Comparison of ENCODE assay signal across 16 cellular contexts in the genomic region with DNA sequence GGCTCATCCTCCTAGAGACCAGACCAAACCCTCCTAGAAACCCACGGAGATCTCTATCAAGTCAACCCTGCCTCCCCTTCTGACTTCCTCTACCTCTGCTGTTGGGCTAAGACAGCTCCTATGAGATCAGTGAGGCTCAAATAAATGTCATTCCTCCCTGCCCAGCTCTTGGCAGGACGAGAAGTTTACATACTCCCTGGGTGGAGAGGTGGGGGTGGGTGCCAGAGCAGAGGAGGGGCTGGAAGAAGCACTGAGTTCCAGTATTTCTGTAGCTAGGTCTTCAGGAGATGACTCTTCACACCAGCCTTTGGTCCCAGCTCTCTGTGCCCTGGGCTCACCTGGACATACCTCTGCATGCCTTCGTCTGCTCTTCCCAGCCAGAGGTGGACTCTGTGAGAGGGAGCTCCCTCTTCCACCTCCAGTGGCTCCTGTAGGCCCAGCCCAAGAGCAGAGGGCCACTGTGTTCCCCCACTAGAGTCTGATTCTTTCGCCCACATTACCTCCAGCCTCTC. TPM values are rescaled to one million over a fixed set of nuclear protein-coding genes. Genes with fewer than 3 reads are reported as not detected.
DNase-seq lines count a peak whose midpoint lies in the region; ATAC-seq, FAIRE-seq and TF ChIP-seq lines count a peak whose summit lies in the region.
"Had no signal": no experiment of that assay in that cellular context is flagged by ENCODE, and none has a peak within 500 bp of the region (broad histone marks: within the 10 kb centered on the region; RNA-seq: fewer than 3 reads in every experiment).

No MANE protein-coding gene starts in this region.

- FAIRE-seq in A549 (lab: Jason Lieb, UNC) (no peak), GM12878 (lab: Jason Lieb, UNC) (no peak)

- TF ChIP-seq RAD21 in A549 (conservative IDR thresholded peaks at IDR 0.05 in 1 of 2, IDR thresholded peaks at IDR 0.05 in 1 of 2) = no peak
- no peak for TF ChIP-seq RAD21 in GM12878 (IDR thresholded peaks at IDR 0.05; ENCODE audit: insufficient read depth, low read depth, low read length)

- no peaks in the 10 kb centered on the region for H3K36me3 ChIP-seq in HUES48 (ENCODE audit: control insufficient read depth, insufficient read depth, low read length)
- no peaks in the 10 kb centered on the region for H3K36me3 ChIP-seq in GM12878 (ENCODE audit: control insufficient read depth in 2 of 2, insufficient read depth in 2 of 2, low read length in 1 of 2)
- H3K36me3 ChIP-seq: adrenal gland, breast epithelium, right atrium auricular region had no signal

- TF ChIP-seq EP300 in A549 (IDR thresholded peaks at IDR 0.05) (no peak), GM12878 (IDR thresholded peaks at IDR 0.05; ENCODE audit: borderline replicate concordance in 1 of 2, control insufficient read depth in 1 of 2, low read depth in 2 of 2, low read length in 2 of 2) (no peak)

- H3K27me3 Mint-ChIP-seq in mesothelial cell of epicardium (ENCODE audit: low read depth) = no peaks in the 10 kb centered on the region
- H3K27me3 Mint-ChIP-seq in T-helper 2 cell treated with Interferon-gamma antibody and Interleukin-4, amounts not matched to agents 5 μg/mL and 100 μg/mL, for 36 hours (ENCODE audit: low read depth) = peaks cover 58% of the 10 kb centered on the region

- ATAC-seq in A549 = peak in 1 of 2 experiments; percentile 9; a peak in 1 of 6 replicates
- peak; percentile 9; the same call in 1 of the 3 replicates for ATAC-seq in GM12878
- ATAC-seq in foreskin keratinocyte = no peak
- no peak for ATAC-seq in HG02588 (IDR thresholded peaks at IDR 0.05; ENCODE audit: unreplicated experiment)

- H3K4me2 ChIP-seq in A549 = peak overlapping the region; percentile 50
- peak overlapping the region; percentile 88 for H3K4me2 ChIP-seq in GM12878 (ENCODE audit: control insufficient read depth, insufficient read depth)

- H3K4me1 ChIP-seq in A549 = peaks cover 30% of the 10 kb centered on the region
- H3K4me1 ChIP-seq in HUES48 (ENCODE audit: control insufficient read depth, insufficient read depth, low read length) = peaks cover 31% of the 10 kb centered on the region
- peaks cover 28% of the 10 kb centered on the region for H3K4me1 ChIP-seq in GM12878 (ENCODE audit: control insufficient read depth, insufficient read depth, low read length)
- H3K4me1 ChIP-seq in foreskin keratinocyte = no peaks in the 10 kb centered on the region
- H3K4me1 ChIP-seq: breast epithelium had no signal

- no peaks in the 10 kb centered on the region for H4K20me1 ChIP-seq in GM12878 (ENCODE audit: control insufficient read depth, insufficient read depth)

- CTCF ChIA-PET in A549 (lab: Yijun Ruan, JAX) (interaction anchor here (0.6 to 2.6 kb wide), 8 partner anchors 9 to 664 kb away, joined by 3 to 7 read pairs (median 3); no protein-coding TSS in a partner anchor), GM12878 (lab: Yijun Ruan, JAX) (interaction anchor here (1.2 to 3.5 kb wide), 8 partner anchors 8 to 348 kb away, joined by 3 to 10 read pairs (median 4); no protein-coding TSS in a partner anchor)

- no peaks in the 10 kb centered on the region for H3K9me3 ChIP-seq in A549
- H3K9me3 ChIP-seq in HUES48 (ENCODE audit: control insufficient read depth, insufficient read depth, low read length) = no peaks in the 10 kb centered on the region
- H3K9me3 ChIP-seq in GM12878 (replicated peaks; ENCODE audit: control insufficient read depth, insufficient read depth, low read length) = no peaks in the 10 kb centered on the region
- H3K9me3 ChIP-seq: adrenal gland, breast epithelium, right atrium auricular region had no signal

- H3K4me3 ChIP-seq in A549 = no peak overlapping the region
- H3K4me3 ChIP-seq in HUES48 (ENCODE audit: low read depth, low read length) = no peak overlapping the region
- H3K4me3 ChIP-seq in GM12878 = no peak overlapping the region
- H3K4me3 ChIP-seq: adrenal gland, right atrium auricular region had no signal

- H3K9ac ChIP-seq in HUES48 (ENCODE audit: low read depth, low read length) (no peak overlapping the region), GM12878 (ENCODE audit: control insufficient read depth, insufficient read depth, low read length) (no peak overlapping the region)

- no peak overlapping the region for H3K4me3 Mint-ChIP-seq in mesothelial cell of epicardium
- H3K4me3 Mint-ChIP-seq in T-helper 2 cell treated with Interferon-gamma antibody and Interleukin-4, amounts not matched to agents 5 μg/mL and 100 μg/mL, for 36 hours = no peak overlapping the region
- H3K4me3 Mint-ChIP-seq: activated CD4-positive, alpha-beta T cell treated with anti-CD3 and anti-CD28 coated beads, Interleukin-2, amount 10 ng/mL, durations not matched to agents 7 days and 5 days had no signal

- H3K27me3 ChIP-seq in HUES48 (ENCODE audit: control insufficient read depth, insufficient read depth, low read length) = no peaks in the 10 kb centered on the region
- no peaks in the 10 kb centered on the region for H3K27me3 ChIP-seq in GM12878 (replicated peaks in 1 of 2; ENCODE audit: control insufficient read depth in 2 of 2, insufficient read depth in 2 of 2, low read length in 1 of 2)
- H3K27me3 ChIP-seq in foreskin keratinocyte = peaks cover 54% of the 10 kb centered on the region
- H3K27me3 ChIP-seq: adrenal gland, breast epithelium, right atrium auricular region had no signal

- H3K27ac ChIP-seq in A549 (peak overlapping the region in 1 of 2 experiments; percentile 63; a peak in 1 of 6 replicates), HUES48 (ENCODE audit: low read depth, low read length) (peak overlapping the region; percentile 91), GM12878 (ENCODE audit: control insufficient read depth, insufficient read depth) (peak overlapping the region; percentile 18; the same call in 1 of the 2 replicates), foreskin keratinocyte (no peak overlapping the region)
- H3K27ac ChIP-seq: breast epithelium had no signal

- SMC1A ChIA-PET in GM12878 (lab: Charles Lee; ENCODE audit: uncharacterized antibody, unreplicated experiment) = interaction anchor here (0.7 to 3.0 kb wide), 16 partner anchors 8 to 198 kb away, joined by 3 to 30 read pairs (median 4); partner anchors contain the start of gene TLE3

- H3K36me3 Mint-ChIP-seq in mesothelial cell of epicardium = no peaks in the 10 kb centered on the region
- H3K36me3 Mint-ChIP-seq in T-helper 2 cell treated with Interferon-gamma antibody and Interleukin-4, amounts not matched to agents 5 μg/mL and 100 μg/mL, for 36 hours (ENCODE audit: low read depth) = no peaks in the 10 kb centered on the region

- 73% methylated on average over 4 of the region's 4 CpGs for WGBS in A549 (ENCODE audit: missing lambda C conversion rate)
- WGBS in GM12878 (ENCODE audit: insufficient coverage, insufficient replicate concordance, low lambda C conversion rate, missing lambda C conversion rate) = 90% methylated on average over 4 of the region's 4 CpGs

- in situ Hi-C loops in GM12878 (cut with MboI) = no loop called here

- intact Hi-C loops in GM12878 (cut with micrococcal nuclease; ENCODE audit: unreplicated experiment) = loop anchor here (5.0 kb wide), 1 partner anchor 43 kb away; the partner anchor contains the start of gene TLE3

- no peak for TF ChIP-seq POLR2A in A549 (IDR thresholded peaks at IDR 0.05; ENCODE audit: low read length)
- no peak for TF ChIP-seq POLR2A in GM12878 (IDR thresholded peaks at IDR 0.05; ENCODE audit: low read depth, low read length)

- TF ChIP-seq CTCF in A549 (IDR thresholded peaks at IDR 0.05) = no peak
- no peak for TF ChIP-seq CTCF in GM12878 (IDR thresholded peaks at IDR 0.05 in 2 of 3, conservative IDR thresholded peaks at IDR 0.05 in 1 of 3; ENCODE audit: control insufficient read depth in 2 of 3, extremely low read depth in 1 of 3, insufficient read depth in 1 of 3, low read depth in 3 of 3, low read length in 3 of 3)
- TF ChIP-seq CTCF in mesothelial cell of epicardium (IDR thresholded peaks at IDR 0.05; ENCODE audit: unreplicated experiment) = no peak
- no peak for TF ChIP-seq CTCF in foreskin keratinocyte (conservative IDR thresholded peaks at IDR 0.05)

- DNase-seq in A549 (ENCODE audit: low read depth in 1 of 2, low spot score in 1 of 2) = no peak
- no peak for DNase-seq in GM12878 (ENCODE audit: low read depth, low spot score)
- DNase-seq in mesothelial cell of epicardium (ENCODE audit: low spot score in 2 of 2, unreplicated experiment in 2 of 2) = no peak
- DNase-seq in T-helper 2 cell treated with Interferon-gamma antibody and Interleukin-4, amounts not matched to agents 5 μg/mL and 100 μg/mL, for 36 hours (ENCODE audit: low spot score) = no peak
- DNase-seq in foreskin keratinocyte = no peak
- DNase-seq in NCI-H1105 (lab: John Stamatoyannopoulos, UW) = no peak
- DNase-seq: activated CD4-positive, alpha-beta T cell treated with anti-CD3 and anti-CD28 coated beads, Interleukin-2, amount 10 ng/mL, durations not matched to agents 7 days and 5 days; adrenal gland; cortex of kidney; NCI-H1436; NCI-H2171; OCI-M1 had no signal

- no peaks in the 10 kb centered on the region for H3K79me2 ChIP-seq in GM12878 (ENCODE audit: control insufficient read depth, insufficient read depth, low read length)

- H2AFZ ChIP-seq in GM12878 (ENCODE audit: control insufficient read depth, low read depth, low read length) = peak overlapping the region; percentile 62

- peak overlapping the region; percentile 75 for H3K27ac Mint-ChIP-seq in mesothelial cell of epicardium
- no peak overlapping the region for H3K27ac Mint-ChIP-seq in T-helper 2 cell treated with Interferon-gamma antibody and Interleukin-4, amounts not matched to agents 5 μg/mL and 100 μg/mL, for 36 hours

- RAD21 ChIA-PET in GM12878 (lab: Charles Lee; ENCODE audit: unreplicated experiment) = interaction anchor here (0.7 to 4.1 kb wide), 17 partner anchors 8 to 473 kb away, joined by 3 to 51 read pairs (median 5); partner anchors contain the start of gene TLE3

- H3K4me1 Mint-ChIP-seq in mesothelial cell of epicardium = peaks cover 57% of the 10 kb centered on the region
- H3K4me1 Mint-ChIP-seq in T-helper 2 cell treated with Interferon-gamma antibody and Interleukin-4, amounts not matched to agents 5 μg/mL and 100 μg/mL, for 36 hours (ENCODE audit: low read depth) = peaks cover 30% of the 10 kb centered on the region

- BruUV-seq in GM12878 (replicated peaks; lab: Mats Ljungman, UMichigan) = no TSS peak

- POLR2A ChIA-PET in A549 (lab: Yijun Ruan, JAX) (interaction anchor here (0.8 to 1.3 kb wide), 3 partner anchors 40 to 548 kb away, joined by 3 read pairs; partner anchors contain the start of gene TLE3), GM12878 (lab: Charles Lee) (interaction anchor here (0.7 to 3.3 kb wide), 10 partner anchors 9 to 104 kb away, joined by 3 to 14 read pairs (median 6); partner anchors contain the start of gene TLE3)

- H3K9me3 Mint-ChIP-seq in mesothelial cell of epicardium = no peaks in the 10 kb centered on the region
- H3K9me3 Mint-ChIP-seq in T-helper 2 cell treated with Interferon-gamma antibody and Interleukin-4, amounts not matched to agents 5 μg/mL and 100 μg/mL, for 36 hours = no peaks in the 10 kb centered on the region
- H3K9me3 Mint-ChIP-seq: activated CD4-positive, alpha-beta T cell treated with anti-CD3 and anti-CD28 coated beads, Interleukin-2, amount 10 ng/mL, durations not matched to agents 7 days and 5 days had no signal

RNA-seq across cellular contexts. Expression of gene TLE3, which starts 42.4 kb away (rescaled TPM):
- polyA plus RNA-seq in A549 (2011; rRNA removed) (4.6 and 6.6 TPM in 2 replicates), A549 (2017; fragmentation: RNase III; extraction: RNeasy Plus Mini Kit Qiagen cat#74134 plus additional on column Dnase treatment) (5.3 to 5.7 TPM (median 5.5 TPM) in 3 replicates), GM12878 (2011; rRNA removed) (5.3 and 8.7 TPM in 2 replicates), GM12878 (2014; fragmentation: Illumina TruSeq; extraction: Trizol) (4.6 and 9.7 TPM in 2 replicates), GM12878 (2014; fragmentation: Nextera tagmentation; extraction: Ambion mirVana) (1 to 10 TPM; 1.2 to 2.2 TPM), GM12878 (2014; rRNA removed) (23.6 and 28.3 TPM in 2 replicates), GM12878 (2016; fragmentation: Nextera tagmentation; extraction: Ambion mirVana) (10 to 100 TPM in 1 of 2 experiments, 1 to 10 TPM in 1; 9.6 to 10.0 TPM), foreskin keratinocyte (11.3 and 14.0 TPM in 2 replicates)
- 6.7 and 9.5 TPM in 2 replicates for polyA plus RNA-seq in A549 (2012; cell fraction: cytosol; rRNA removed)
- polyA plus RNA-seq in A549 (2012; cell fraction: nucleus; rRNA removed) = 17.4 and 28.4 TPM in 2 replicates
- polyA minus RNA-seq in A549 (2011; rRNA and poly(A)+ RNA removed) = 11.0 and 13.6 TPM in 2 replicates
- 56.1 and 56.3 TPM in 2 replicates for total RNA-seq in GM12878 (2013; cell fraction: nucleolus; rRNA removed)
- total RNA-seq in GM12878 (2014; rRNA removed) (20.3 and 21.9 TPM in 2 replicates), GM12878 (2014; rRNA removed; fragmentation: Illumina TruSeq; extraction: Trizol) (8.7 and 9.2 TPM in 2 replicates), GM12878 (2021) (56.3 and 65.5 TPM in 2 replicates), mesothelial cell of epicardium (147 to 165 TPM (median 156 TPM) in 3 replicates), foreskin keratinocyte (24.1 and 28.1 TPM in 2 replicates)
- polyA plus RNA-seq in GM12878 (2011; ENCODE audit: low read depth) = 34.4 TPM
- polyA plus RNA-seq in GM12878 (2011; cell fraction: cytosol; rRNA removed) = 12.5 and 15.1 TPM in 2 replicates
- 58.8 and 68.9 TPM in 2 replicates for polyA plus RNA-seq in GM12878 (2011; cell fraction: nucleus; rRNA removed)
- 27.1 and 45.9 TPM in 2 replicates for polyA plus RNA-seq in GM12878 (2012)
- polyA minus RNA-seq in GM12878 (2011; rRNA and poly(A)+ RNA removed) = 35.7 and 39.9 TPM in 2 replicates
- polyA minus RNA-seq in GM12878 (2011; cell fraction: cytosol; rRNA and poly(A)+ RNA removed) = 14.1 and 25.1 TPM in 2 replicates
- 34.3 and 66.5 TPM in 2 replicates for polyA minus RNA-seq in GM12878 (2011; cell fraction: nucleus; rRNA and poly(A)+ RNA removed)
